ENCODE assay signal across 8 cellular contexts in the genomic region with DNA sequence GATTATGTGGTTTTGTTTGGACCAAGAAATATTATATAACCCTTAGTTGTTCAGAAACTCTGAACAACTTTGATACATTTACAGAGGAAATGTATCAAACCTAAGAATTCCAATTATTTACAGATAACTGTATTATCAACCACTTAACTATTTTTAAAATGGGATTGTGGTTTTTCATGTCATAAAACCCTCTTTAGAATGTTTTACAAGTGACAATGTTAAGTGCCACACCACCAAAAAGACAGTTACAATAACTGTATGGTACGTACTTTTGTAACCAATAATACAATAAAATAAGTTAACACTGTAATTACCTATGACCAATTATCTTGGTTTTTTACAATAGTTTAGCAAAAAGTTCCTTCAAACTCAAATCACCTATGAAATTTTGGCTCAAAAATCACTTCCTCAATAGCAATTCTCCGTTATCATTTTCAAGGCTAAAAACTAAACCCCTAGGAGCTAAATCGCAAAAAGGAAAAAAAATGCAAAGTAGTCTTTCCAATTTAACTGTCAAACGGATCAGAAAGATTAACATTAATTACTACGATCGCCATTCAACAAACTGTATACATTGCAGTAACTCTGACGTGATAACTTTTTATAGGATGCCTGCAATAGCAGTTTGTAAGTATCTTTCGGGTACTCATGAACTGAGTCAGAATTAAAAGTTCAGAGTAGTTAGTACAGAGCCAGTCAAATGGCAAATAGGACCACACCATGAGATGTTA. TPM values are rescaled to one million over a fixed set of nuclear protein-coding genes. Genes with fewer than 3 reads are reported as not detected.
DNase-seq lines count a peak whose midpoint lies in the region; ATAC-seq, FAIRE-seq and TF ChIP-seq lines count a peak whose summit lies in the region.

No MANE protein-coding gene starts in this region.

- CTCF ChIA-PET in A549 (lab: Yijun Ruan, JAX) = no interaction called here

- no peak for TF ChIP-seq RAD21 in A549 (conservative IDR thresholded peaks at IDR 0.05 in 1 of 2, IDR thresholded peaks at IDR 0.05 in 1 of 2)

- peaks cover 30% of the 10 kb centered on the region for H3K4me1 ChIP-seq in A549
- H3K4me1 ChIP-seq in adrenal gland (replicated peaks in 1 of 2) = peaks cover 32 to 58% of the 10 kb centered on the region in 2 donors
- H3K4me1 ChIP-seq in mesenchymal stem cell (ENCODE audit: control insufficient read depth, insufficient read depth, low read depth, low read length) = peaks cover 4% of the 10 kb centered on the region

- no peak overlapping the region for H3K18ac ChIP-seq in mesenchymal stem cell (ENCODE audit: low read depth in 1 of 2, low read length in 2 of 2)

- H3K9me3 ChIP-seq in A549 = no peaks in the 10 kb centered on the region
- H3K9me3 ChIP-seq in adrenal gland (replicated peaks in 1 of 3) = no peaks in the 10 kb centered on the region
- no peaks in the 10 kb centered on the region for H3K9me3 ChIP-seq in mesenchymal stem cell (ENCODE audit: control insufficient read depth, low read length)

- intact Hi-C loops in adrenal gland (cut with DNase I) = loop anchor here in 1 of 2 donors (5.0 to 10.0 kb wide), 2 partner anchors 38 to 85 kb away; no protein-coding TSS in a partner anchor

- H3K27ac ChIP-seq in A549 (peak overlapping the region; percentile 98 to 100), adrenal gland (peak overlapping the region in 3 of 5 donors; percentile 93 to 97 (median 96)), mesenchymal stem cell (ENCODE audit: low read length, poor library complexity, severe bottlenecking) (no peak overlapping the region)

- TF ChIP-seq POLR2A in A549 (IDR thresholded peaks at IDR 0.05; ENCODE audit: low read length) = no peak
- no peak for TF ChIP-seq POLR2A in adrenal gland (IDR thresholded peaks at IDR 0.05)

- peak overlapping the region; percentile 98 for H3K9ac ChIP-seq in mesenchymal stem cell (ENCODE audit: low read length)

- no peak overlapping the region for H4K8ac ChIP-seq in mesenchymal stem cell (ENCODE audit: low read length)

- H3K4me3 ChIP-seq in A549 (peak overlapping the region; percentile 99), adrenal gland (peak overlapping the region; percentile 73 to 100 (median 86)), mesenchymal stem cell (ENCODE audit: insufficient read depth in 1 of 2, low read depth in 1 of 2, low read length in 2 of 2) (peak overlapping the region; percentile 99)

- H2BK120ac ChIP-seq in mesenchymal stem cell (ENCODE audit: low read depth, low read length) = no peak overlapping the region

- TF ChIP-seq CTCF in A549 (IDR thresholded peaks at IDR 0.05) = no peak
- TF ChIP-seq CTCF in adrenal gland (IDR thresholded peaks at IDR 0.05) = no peak

- no peak overlapping the region for H2BK5ac ChIP-seq in mesenchymal stem cell (ENCODE audit: low read depth, low read length, poor library complexity, severe bottlenecking)

- H3K4me2 ChIP-seq in A549 (peak overlapping the region; percentile 96), mesenchymal stem cell (ENCODE audit: low read length, poor library complexity, severe bottlenecking) (peak overlapping the region; percentile 60)

- TF ChIP-seq EP300 in A549 (IDR thresholded peaks at IDR 0.05) = no peak

- POLR2A ChIA-PET in A549 (lab: Yijun Ruan, JAX) = interaction anchor here (2.1 kb wide), 1 partner anchor 57 kb away, joined by 8 read pairs; no protein-coding TSS in a partner anchor

- no peak overlapping the region for H2AFZ ChIP-seq in mesenchymal stem cell (ENCODE audit: low read depth, low read length)

- H2AK5ac ChIP-seq in mesenchymal stem cell (ENCODE audit: low read length, severe bottlenecking) = no peak overlapping the region

- FAIRE-seq in A549 (lab: Jason Lieb, UNC) = no peak

- no peak overlapping the region for H2BK12ac ChIP-seq in mesenchymal stem cell (ENCODE audit: low read length in 2 of 2)

- H4K91ac ChIP-seq in mesenchymal stem cell (ENCODE audit: low read length) = no peak overlapping the region

- H3K4ac ChIP-seq in mesenchymal stem cell (ENCODE audit: low read depth in 1 of 2, low read length in 2 of 2) = no peak overlapping the region

- DNase-seq in A549 (ENCODE audit: low read depth in 1 of 2, low spot score in 1 of 2) = no peak
- peak; percentile 25 for DNase-seq in HCEC 1CT
- DNase-seq in adrenal gland = no peak
- DNase-seq in mesenchymal stem cell = no peak
- no peak for DNase-seq in UCSD-AML1 (lab: John Stamatoyannopoulos, UW; ENCODE audit: unreplicated experiment)

- H3K14ac ChIP-seq in mesenchymal stem cell (ENCODE audit: low read length in 2 of 2) = no peak overlapping the region

- no peaks in the 10 kb centered on the region for H3K79me1 ChIP-seq in mesenchymal stem cell (replicated peaks; ENCODE audit: low read length, poor library complexity, severe bottlenecking)

- H3K36me3 ChIP-seq in adrenal gland (replicated peaks in 1 of 2) (no peaks in the 10 kb centered on the region), mesenchymal stem cell (ENCODE audit: control insufficient read depth in 1 of 2, insufficient read depth in 2 of 2, low read depth in 1 of 2, low read length in 2 of 2) (no peaks in the 10 kb centered on the region)

- WGBS in A549 (ENCODE audit: missing lambda C conversion rate) = 2% methylated on average over 8 of the region's 8 CpGs
- WGBS in adrenal gland, 4 donors = 1 to 2% (median 1%) methylated on average over 8 of the region's 8 CpGs
- WGBS in mesenchymal stem cell = 2% methylated on average over 6 of the region's 8 CpGs

- no peak overlapping the region for H3K23ac ChIP-seq in mesenchymal stem cell (ENCODE audit: low read length in 2 of 2)

- H3K27me3 ChIP-seq in adrenal gland (no peaks in the 10 kb centered on the region), mesenchymal stem cell (ENCODE audit: control insufficient read depth in 1 of 2, insufficient read depth in 1 of 2, low read length in 2 of 2) (no peaks in the 10 kb centered on the region)

- no peak overlapping the region for H2BK15ac ChIP-seq in mesenchymal stem cell (ENCODE audit: low read depth, poor library complexity, severe bottlenecking)

- ATAC-seq in A549 (no peak), HG02840 (IDR thresholded peaks at IDR 0.05; ENCODE audit: low FRiP score, unreplicated experiment) (no peak), GM19467 (IDR thresholded peaks at IDR 0.05; ENCODE audit: unreplicated experiment) (no peak), esophagus mucosa (no peak)

TF ChIP-seq in A549, 52 proteins besides CTCF, POLR2A, EP300 and RAD21 (continues in another document):
- no peak for TF ChIP-seq PHF8 (IDR thresholded peaks at IDR 0.05; ENCODE audit: borderline replicate concordance, low read depth)
- TF ChIP-seq NPAS2 (CRISPR knock-in tag; IDR thresholded peaks at IDR 0.05; ENCODE audit: borderline replicate concordance) = no peak
- TF ChIP-seq CEBPB (IDR thresholded peaks at IDR 0.05) = no peak
- no peak for TF ChIP-seq FOSL2 (IDR thresholded peaks at IDR 0.05)
- TF ChIP-seq FOSL2 (CRISPR knock-in tag; IDR thresholded peaks at IDR 0.05) = no peak
- TF ChIP-seq TP53 (CRISPR knock-in tag; IDR thresholded peaks at IDR 0.05) = no peak
- TF ChIP-seq CHD4 (IDR thresholded peaks at IDR 0.05; ENCODE audit: borderline replicate concordance) = no peak
- TF ChIP-seq, protein P1, sequence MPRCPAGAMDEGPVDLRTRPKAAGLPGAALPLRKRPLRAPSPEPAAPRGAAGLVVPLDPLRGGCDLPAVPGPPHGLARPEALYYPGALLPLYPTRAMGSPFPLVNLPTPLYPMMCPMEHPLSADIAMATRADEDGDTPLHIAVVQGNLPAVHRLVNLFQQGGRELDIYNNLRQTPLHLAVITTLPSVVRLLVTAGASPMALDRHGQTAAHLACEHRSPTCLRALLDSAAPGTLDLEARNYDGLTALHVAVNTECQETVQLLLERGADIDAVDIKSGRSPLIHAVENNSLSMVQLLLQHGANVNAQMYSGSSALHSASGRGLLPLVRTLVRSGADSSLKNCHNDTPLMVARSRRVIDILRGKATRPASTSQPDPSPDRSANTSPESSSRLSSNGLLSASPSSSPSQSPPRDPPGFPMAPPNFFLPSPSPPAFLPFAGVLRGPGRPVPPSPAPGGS (IDR thresholded peaks at IDR 0.05) = no peak
- TF ChIP-seq, protein P2, sequence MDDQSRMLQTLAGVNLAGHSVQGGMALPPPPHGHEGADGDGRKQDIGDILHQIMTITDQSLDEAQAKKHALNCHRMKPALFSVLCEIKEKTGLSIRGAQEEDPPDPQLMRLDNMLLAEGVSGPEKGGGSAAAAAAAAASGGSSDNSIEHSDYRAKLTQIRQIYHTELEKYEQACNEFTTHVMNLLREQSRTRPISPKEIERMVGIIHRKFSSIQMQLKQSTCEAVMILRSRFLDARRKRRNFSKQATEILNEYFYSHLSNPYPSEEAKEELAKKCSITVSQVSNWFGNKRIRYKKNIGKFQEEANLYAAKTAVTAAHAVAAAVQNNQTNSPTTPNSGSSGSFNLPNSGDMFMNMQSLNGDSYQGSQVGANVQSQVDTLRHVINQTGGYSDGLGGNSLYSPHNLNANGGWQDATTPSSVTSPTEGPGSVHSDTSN (IDR thresholded peaks at IDR 0.05) = no peak

RNA-seq across cellular contexts. Expression of gene ROCK1, which starts 1.5 kb away (rescaled TPM):
- polyA plus RNA-seq in A549 (2011; rRNA removed) = 24.3 and 31.8 TPM in 2 replicates
- 2.6 TPM in 2 replicates for polyA plus RNA-seq in A549 (2012; cell fraction: cytosol; rRNA removed)
- polyA plus RNA-seq in A549 (2012; cell fraction: nucleus; rRNA removed) = 4.6 and 5.1 TPM in 2 replicates
- 19.4 to 20.5 TPM (median 19.6 TPM) in 3 replicates for polyA plus RNA-seq in A549 (2017; fragmentation: RNase III; extraction: RNeasy Plus Mini Kit Qiagen cat#74134 plus additional on column Dnase treatment)
- 13.8 and 17.9 TPM in 2 replicates for polyA minus RNA-seq in A549 (2011; rRNA and poly(A)+ RNA removed)
- 10 to 100 TPM; 12.8 to 55.5 (median 30.6) TPM for total RNA-seq in adrenal gland
- 10 to 100 TPM in 2 of 3 donors, 1 to 10 TPM in 1; 6.8 to 32.6 (median 15.9) TPM for polyA plus RNA-seq in adrenal gland
- 36.5 TPM for polyA plus RNA-seq in mesenchymal stem cell (2013, experiment 1 of 2)
- polyA plus RNA-seq in mesenchymal stem cell (2013, experiment 2 of 2) = 34.1 TPM
- 16.8 TPM for total RNA-seq in esophagus mucosa
